9 cellular contexts compared by ENCODE assay signal in the genomic region with DNA sequence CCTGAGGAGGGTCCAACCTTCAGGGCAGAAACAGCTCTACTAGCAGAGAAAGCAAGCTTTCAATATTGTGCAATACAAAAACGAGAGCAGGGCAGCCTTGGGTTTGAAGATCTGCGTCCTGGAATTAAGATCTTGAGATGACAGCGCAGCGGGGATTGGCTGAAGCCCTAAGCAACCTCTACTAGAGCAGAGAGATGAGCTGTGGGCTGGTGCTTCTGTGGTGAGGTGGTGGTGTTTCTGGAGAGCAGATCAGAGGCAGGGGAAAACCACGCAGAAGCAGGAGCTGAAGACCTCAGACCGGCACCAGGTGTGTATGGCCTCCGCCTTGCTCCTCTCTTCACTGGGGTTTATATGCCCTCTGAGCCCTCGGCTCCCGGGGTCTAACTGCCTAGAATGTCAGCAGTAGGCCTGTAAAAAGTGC. TPM values are rescaled to one million over a fixed set of nuclear protein-coding genes. Genes with fewer than 3 reads are reported as not detected.
DNase-seq lines count a peak whose midpoint lies in the region; ATAC-seq and TF ChIP-seq lines count a peak whose summit lies in the region.
"Had no signal": no experiment of that assay in that cellular context is flagged by ENCODE, and none has a peak within 500 bp of the region (broad histone marks: within the 10 kb centered on the region; RNA-seq: fewer than 3 reads in every experiment).

No MANE protein-coding gene starts in this region.

- no peak overlapping the region for H4K12ac ChIP-seq in trophoblast cell (ENCODE audit: low read depth, low read length)

- DNase-seq in GM12864 (ENCODE audit: low read depth) = peak; percentile 88
- DNase-seq in NOMO-1 (lab: John Stamatoyannopoulos, UW; ENCODE audit: unreplicated experiment in 2 of 2) = peak; percentile 67 to 72
- peak; percentile 17 to 58 (median 40) for DNase-seq in activated naive CD4-positive, alpha-beta T cell (lab: John Stamatoyannopoulos, UW)
- DNase-seq in trophoblast cell = no peak
- no peak for DNase-seq in GM03348 (ENCODE audit: low spot score)
- DNase-seq in NCI-H345 (lab: John Stamatoyannopoulos, UW) = no peak
- no peak for DNase-seq in NCI-H1436 (lab: John Stamatoyannopoulos, UW)

- H3K27me3 ChIP-seq in trophoblast cell (ENCODE audit: insufficient read depth, low read length) = no peaks in the 10 kb centered on the region

- peak overlapping the region; percentile 14 for H3K14ac ChIP-seq in trophoblast cell (ENCODE audit: low read length)

- peaks cover 19% of the 10 kb centered on the region for H3K79me1 ChIP-seq in trophoblast cell (ENCODE audit: low read length)

- H3K79me2 ChIP-seq in trophoblast cell (ENCODE audit: control insufficient read depth, insufficient read depth, low read length, poor library complexity) = peaks cover 2% of the 10 kb centered on the region

- ATAC-seq in GM21786 (IDR thresholded peaks at IDR 0.05; ENCODE audit: unreplicated experiment) = peak; percentile 84

- H3K18ac ChIP-seq in trophoblast cell (ENCODE audit: low read length) = peak overlapping the region; percentile 24

- peak overlapping the region; percentile 56 for H2BK5ac ChIP-seq in trophoblast cell (ENCODE audit: low read depth, low read length, poor library complexity)

- peak overlapping the region; percentile 1 for H3K4ac ChIP-seq in trophoblast cell (ENCODE audit: low read depth, low read length)

- H3K4me3 ChIP-seq in GM12864 (ENCODE audit: low read depth, low read length) (peak overlapping the region; percentile 61), trophoblast cell (ENCODE audit: low read depth, low read length) (no peak overlapping the region)

- peaks cover 20 to 23% of the 10 kb centered on the region in 2 experiments for H3K4me1 ChIP-seq in trophoblast cell (ENCODE audit: control insufficient read depth in 1 of 2, insufficient read depth in 2 of 2, low read length in 2 of 2)

- peak overlapping the region; percentile 47 for H2AFZ ChIP-seq in trophoblast cell (ENCODE audit: insufficient read depth, low read length, poor library complexity)

- H3K9me3 ChIP-seq in trophoblast cell (ENCODE audit: insufficient read depth, low read depth, low read length) = peaks cover 14% of the 10 kb centered on the region

- peak overlapping the region; percentile 4 for H2AK5ac ChIP-seq in trophoblast cell (ENCODE audit: low read length)

- no peak overlapping the region for H3K23ac ChIP-seq in trophoblast cell (ENCODE audit: low read length)

- H4K91ac ChIP-seq in trophoblast cell (ENCODE audit: low read depth, low read length) = peak overlapping the region; percentile 64

- peak overlapping the region; percentile 71 for H2BK12ac ChIP-seq in trophoblast cell (ENCODE audit: low read length)

- peak overlapping the region; percentile 16 for H2BK120ac ChIP-seq in trophoblast cell (ENCODE audit: insufficient read depth, low read length, poor library complexity)

- whole genome bisulfite sequencing in trophoblast cell (ENCODE audit: extremely low coverage, insufficient coverage, insufficient read length) = no CpG with 5 or more reads among the region's 9 CpGs

- H4K8ac ChIP-seq in trophoblast cell (ENCODE audit: low read depth, low read length) = peak overlapping the region; percentile 83

- H3K4me2 ChIP-seq in trophoblast cell (ENCODE audit: low read length) = no peak overlapping the region

- TF ChIP-seq CTCF in GM12864 (IDR thresholded peaks at IDR 0.05; ENCODE audit: low read depth, low read length, missing control alignments) = no peak

- H3K36me3 ChIP-seq in trophoblast cell (ENCODE audit: control insufficient read depth in 1 of 2, insufficient read depth in 2 of 2, low read length in 2 of 2) = peaks cover 0 to 2% of the 10 kb centered on the region in 2 experiments

- peak overlapping the region; percentile 97 for H3K27ac ChIP-seq in trophoblast cell (ENCODE audit: low read depth, low read length)

- no peak overlapping the region for H3K9ac ChIP-seq in trophoblast cell (ENCODE audit: low read length)

RNA-seq across cellular contexts. Expression of a gene that starts 12.5 kb away (rescaled TPM):
- polyA plus RNA-seq in trophoblast cell (2013) = 0.54 and 0.63 TPM in 2 replicates
- polyA plus RNA-seq: H1 had no signal

RNA-seq across cellular contexts. Expression of a gene that starts 16.0 kb away (rescaled TPM):
- polyA plus RNA-seq in trophoblast cell (2013) = 2.4 TPM in 2 replicates

RNA-seq across cellular contexts. Expression of a gene that starts 37.6 kb away (rescaled TPM):
- polyA plus RNA-seq in trophoblast cell (2013) = 15.9 and 17.9 TPM in 2 replicates

RNA-seq across cellular contexts. Expression of a gene that starts 59.4 kb away (rescaled TPM):
- polyA plus RNA-seq in trophoblast cell (2013) = 2.8 TPM in 2 replicates

Comparison
In these comparisons a context has a peak if more than half of its experiments do, and no peak if none do; other contexts are left out.
1. DNase-seq: peak in GM12864 (single experiment), NOMO-1 (2 of 2) and activated naive CD4-positive, alpha-beta T cell (4 of 4); none in trophoblast cell (0 of 2), GM03348 (single experiment), NCI-H345 (single experiment) and NCI-H1436 (single experiment).